Comparison of ENCODE assay signal across 10 cellular contexts in genomic region chr7:27112960-27113949, GRCh38. TPM values are rescaled to one million over a fixed set of nuclear protein-coding genes. Genes with fewer than 3 reads are reported as not detected.
DNase-seq lines count a peak whose midpoint lies in the region; TF ChIP-seq lines count a peak whose summit lies in the region.
"Had no signal": no experiment of that assay in that cellular context is flagged by ENCODE, and none has a peak within 500 bp of the region (broad histone marks: within the 10 kb centered on the region; RNA-seq: fewer than 3 reads in every experiment).

No MANE protein-coding gene starts in this region.

- no peak overlapping the region for H3K18ac ChIP-seq in trophoblast cell (ENCODE audit: low read length)

- no peak overlapping the region for H4K8ac ChIP-seq in trophoblast cell (ENCODE audit: low read depth, low read length)

- no peak overlapping the region for H2BK120ac ChIP-seq in trophoblast cell (ENCODE audit: insufficient read depth, low read length, poor library complexity)

- H2AFZ ChIP-seq in trophoblast cell (ENCODE audit: insufficient read depth, low read length, poor library complexity), result no peak overlapping the region

- no peak overlapping the region for H2BK5ac ChIP-seq in trophoblast cell (ENCODE audit: low read depth, low read length, poor library complexity)

- H2AK5ac ChIP-seq in trophoblast cell (ENCODE audit: low read length), result no peak overlapping the region

- no peak overlapping the region for H3K27ac Mint-ChIP-seq in glutamatergic neuron (ENCODE audit: unreplicated experiment)
- H3K27ac Mint-ChIP-seq: dendritic cell treated with granulocyte-macrophage colony-stimulating factor and Interleukin-4, amounts not matched to agents 40 ng/mL and 50 ng/mL, for 4 days had no signal

- peaks cover 83% of the 10 kb centered on the region for H3K27me3 ChIP-seq in trophoblast cell (ENCODE audit: insufficient read depth, low read length)

- no peak overlapping the region for H3K4me3 ChIP-seq in trophoblast cell (ENCODE audit: low read depth, low read length)

- H3K14ac ChIP-seq in trophoblast cell (ENCODE audit: low read length), result no peak overlapping the region

- H3K27me3 Mint-ChIP-seq in glutamatergic neuron (ENCODE audit: unreplicated experiment), result peaks cover 53% of the 10 kb centered on the region

- no peaks in the 10 kb centered on the region for H3K79me2 ChIP-seq in trophoblast cell (ENCODE audit: control insufficient read depth, insufficient read depth, low read length, poor library complexity)

- no peak overlapping the region for H3K4me3 Mint-ChIP-seq in glutamatergic neuron (ENCODE audit: unreplicated experiment)
- H3K4me3 Mint-ChIP-seq: dendritic cell treated with granulocyte-macrophage colony-stimulating factor and Interleukin-4, amounts not matched to agents 40 ng/mL and 50 ng/mL, for 4 days had no signal

- peaks cover 4% of the 10 kb centered on the region for H3K4me1 Mint-ChIP-seq in glutamatergic neuron (ENCODE audit: low read depth, unreplicated experiment)

- peak overlapping the region; percentile 13 for H3K4me2 ChIP-seq in trophoblast cell (ENCODE audit: low read length)

- H3K9me3 ChIP-seq in trophoblast cell (ENCODE audit: insufficient read depth, low read depth, low read length), result peaks cover 9% of the 10 kb centered on the region

- H3K4me1 ChIP-seq in trophoblast cell (ENCODE audit: control insufficient read depth in 1 of 2, insufficient read depth in 2 of 2, low read length in 2 of 2), result peaks cover 2 to 7% of the 10 kb centered on the region in 2 experiments

- H4K91ac ChIP-seq in trophoblast cell (ENCODE audit: low read depth, low read length), result no peak overlapping the region

- H3K9ac ChIP-seq in trophoblast cell (ENCODE audit: low read length), result no peak overlapping the region

- H2BK12ac ChIP-seq in trophoblast cell (ENCODE audit: low read length), result no peak overlapping the region

- DNase-seq in DMS53 treated with DMSO at 0.1 percent for 48 hours (lab: John Stamatoyannopoulos, UW; ENCODE audit: unreplicated experiment) (peak; percentile 29), RPMI7951 (ENCODE audit: low read depth) (peak; percentile 90), glutamatergic neuron (peak; percentile 44), trophoblast cell (no peak), NCI-H510A treated with DMSO at 0.1 percent for 48 hours (lab: John Stamatoyannopoulos, UW) (no peak), NCI-H2029 (lab: John Stamatoyannopoulos, UW) (no peak), NCI-H1694 treated with DMSO at 0.1 percent for 48 hours (lab: John Stamatoyannopoulos, UW) (no peak), LoVo (ENCODE audit: low spot score) (no peak)

- no peak overlapping the region for H3K27ac ChIP-seq in trophoblast cell (ENCODE audit: low read depth, low read length)

- H3K36me3 ChIP-seq in trophoblast cell (ENCODE audit: control insufficient read depth in 1 of 2, insufficient read depth in 2 of 2, low read length in 2 of 2), result no peaks in the 10 kb centered on the region

- no peak for TF ChIP-seq CTCF in glutamatergic neuron (IDR thresholded peaks at IDR 0.05; ENCODE audit: partially characterized antibody, unreplicated experiment)

- no peak overlapping the region for H4K12ac ChIP-seq in trophoblast cell (ENCODE audit: low read depth, low read length)

- no peak overlapping the region for H3K4ac ChIP-seq in trophoblast cell (ENCODE audit: low read depth, low read length)

- no peak overlapping the region for H3K23ac ChIP-seq in trophoblast cell (ENCODE audit: low read length)

- H3K79me1 ChIP-seq in trophoblast cell (ENCODE audit: low read length), result no peaks in the 10 kb centered on the region

- WGBS in trophoblast cell (ENCODE audit: extremely low coverage, insufficient coverage, insufficient read length), result no CpG with 5 or more reads among the region's 57 CpGs

- no peaks in the 10 kb centered on the region for H3K36me3 Mint-ChIP-seq in glutamatergic neuron (ENCODE audit: unreplicated experiment)

- peaks cover 9% of the 10 kb centered on the region for H3K9me3 Mint-ChIP-seq in glutamatergic neuron (ENCODE audit: unreplicated experiment)
- H3K9me3 Mint-ChIP-seq: dendritic cell treated with granulocyte-macrophage colony-stimulating factor and Interleukin-4, amounts not matched to agents 40 ng/mL and 50 ng/mL, for 4 days had no signal

RNA-seq across cellular contexts. Expression of gene HOXA2, which starts 10.8 kb away (rescaled TPM):
- total RNA-seq in RPMI7951 (2014; rRNA removed; shearing (Covaris generic)), result 0.84 and 1.1 TPM in 2 replicates
- total RNA-seq in glutamatergic neuron (ENCODE audit: unreplicated experiment), result not detected
- polyA plus RNA-seq in trophoblast cell (2013), result not detected in 2 replicates
- total RNA-seq: T-helper 1 cell treated with Interleukin-12 subunit alpha and Interleukin-12 subunit beta and Interleukin-4 antibody, amounts not matched to agents 30 ng/mL and 1 ng/mL, for 36 hours had no signal

RNA-seq across cellular contexts. Expression of gene HOXA4, which starts 17.3 kb away (rescaled TPM):
- total RNA-seq in RPMI7951 (2014; rRNA removed; shearing (Covaris generic)), result 4.3 and 9.7 TPM in 2 replicates
- not detected for total RNA-seq in glutamatergic neuron (ENCODE audit: unreplicated experiment)
- polyA plus RNA-seq in trophoblast cell (2013), result 0.03 TPM in 1 of 2 replicates, not detected in the other

RNA-seq across cellular contexts. Expression of gene HOXA1, which starts 17.5 kb away (rescaled TPM):
- 6.2 and 7.3 TPM in 2 replicates for total RNA-seq in RPMI7951 (2014; rRNA removed; shearing (Covaris generic))
- total RNA-seq in glutamatergic neuron (ENCODE audit: unreplicated experiment), result not detected
- 0.05 and 0.06 TPM in 2 replicates for polyA plus RNA-seq in trophoblast cell (2013)

RNA-seq across cellular contexts. Expression of gene HOXA5, which starts 30.2 kb away (rescaled TPM):
- total RNA-seq in RPMI7951 (2014; rRNA removed; shearing (Covaris generic)), result 4.7 and 5.6 TPM in 2 replicates
- not detected for total RNA-seq in glutamatergic neuron (ENCODE audit: unreplicated experiment)
- polyA plus RNA-seq in trophoblast cell (2013), result not detected in 2 replicates
- total RNA-seq: T-helper 1 cell treated with Interleukin-12 subunit alpha and Interleukin-12 subunit beta and Interleukin-4 antibody, amounts not matched to agents 30 ng/mL and 1 ng/mL, for 36 hours had no signal

RNA-seq across cellular contexts. Expression of gene HOXA6, which starts 34.3 kb away (rescaled TPM):
- 1.8 and 7.2 TPM in 2 replicates for total RNA-seq in RPMI7951 (2014; rRNA removed; shearing (Covaris generic))
- not detected for total RNA-seq in glutamatergic neuron (ENCODE audit: unreplicated experiment)
- polyA plus RNA-seq in trophoblast cell (2013), result not detected in 2 replicates
- total RNA-seq: T-helper 1 cell treated with Interleukin-12 subunit alpha and Interleukin-12 subunit beta and Interleukin-4 antibody, amounts not matched to agents 30 ng/mL and 1 ng/mL, for 36 hours had no signal

Comparison
In these comparisons a context has a peak if more than half of its experiments do, and no peak if none do; other contexts are left out.
1. DNase-seq: peak in DMS53 treated with DMSO at 0.1 percent for 48 hours (single experiment), RPMI7951 (single experiment) and glutamatergic neuron (single experiment); none in trophoblast cell (0 of 2), NCI-H510A treated with DMSO at 0.1 percent for 48 hours (single experiment), NCI-H2029 (single experiment), NCI-H1694 treated with DMSO at 0.1 percent for 48 hours (single experiment) and LoVo (single experiment).